1 cellular context compared by ENCODE assay signal in genomic region chr4:7282094-7282370, GRCh38.
TF ChIP-seq lines count a peak whose summit lies in the region.

No MANE protein-coding gene starts in this region.

TF ChIP-seq in SK-N-SH, 30 proteins besides CTCF, POLR2A, EP300 and RAD21 (continued from another document):
- TF ChIP-seq TAF1 (IDR thresholded peaks at IDR 0.05; ENCODE audit: borderline replicate concordance, low read depth, low read length): no peak
